ENCODE assay signal across 19 cellular contexts in the genomic region with DNA sequence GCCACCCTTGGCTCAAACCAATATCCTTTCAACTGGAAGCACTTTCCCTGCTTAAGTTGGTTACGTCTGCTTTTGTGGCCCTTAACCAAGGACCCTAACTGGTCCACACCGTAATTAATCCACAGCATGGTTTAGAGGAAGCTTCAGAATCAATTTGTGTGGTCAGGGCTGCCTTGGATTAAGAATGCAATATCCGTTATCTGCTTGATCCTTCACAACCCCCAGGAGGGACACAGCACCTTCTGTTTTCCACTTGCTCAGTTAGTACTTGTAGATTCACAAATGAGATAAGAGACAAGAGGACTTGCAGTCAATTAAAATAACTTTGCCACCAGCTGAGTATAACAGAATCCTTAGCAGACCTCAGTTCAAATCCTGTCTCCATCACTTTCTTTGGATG. TPM values are rescaled to one million over a fixed set of nuclear protein-coding genes. Genes with fewer than 3 reads are reported as not detected.
DNase-seq lines count a peak whose midpoint lies in the region; ATAC-seq, FAIRE-seq and TF ChIP-seq lines count a peak whose summit lies in the region.
"Had no signal": no experiment of that assay in that cellular context is flagged by ENCODE, and none has a peak within 500 bp of the region (broad histone marks: within the 10 kb centered on the region; RNA-seq: fewer than 3 reads in every experiment).

No MANE protein-coding gene starts in this region.

- no peak overlapping the region for H3K56ac ChIP-seq in H1 (replicated peaks; ENCODE audit: insufficient read length, low read depth, low read length)

- no peak overlapping the region for H3K9ac ChIP-seq in H1 (replicated peaks in 1 of 4; ENCODE audit: extremely low read depth in 1 of 4, low read depth in 3 of 4, low read length in 3 of 4)

- CTCF ChIA-PET in H1 (lab: Charles Lee; ENCODE audit: partially characterized antibody) = interaction anchor here (0.8 to 4.9 kb wide), 3 partner anchors 8 to 427 kb away, joined by 3 to 27 read pairs (median 3); no protein-coding TSS in a partner anchor

- H3K23me2 ChIP-seq in H1 (ENCODE audit: low read depth, low read length) = no peaks in the 10 kb centered on the region

- ATAC-seq in GM18907 (IDR thresholded peaks at IDR 0.05; ENCODE audit: unreplicated experiment) = no peak
- ATAC-seq: CD8-positive, alpha-beta T cell; GM12878; GM23338 had no signal

- no peak overlapping the region for H3K23ac ChIP-seq in H1 (ENCODE audit: insufficient read length)

- TF ChIP-seq RAD21 in H1 (IDR thresholded peaks at IDR 0.05 in 1 of 2, conservative IDR thresholded peaks at IDR 0.05 in 1 of 2; ENCODE audit: low read depth in 2 of 2, low read length in 2 of 2) = no peak

- H3K9me3 ChIP-seq in H1 (ENCODE audit: insufficient read depth in 2 of 2, low read depth in 1 of 2, low read length in 1 of 2) = 0 out of 4 replicates have a peak, but pooled peaks cover 0 to 2% of the 10 kb centered on the region in 2 experiments
- H3K9me3 ChIP-seq: Caco-2 had no signal

- H3K79me1 ChIP-seq in H1 (ENCODE audit: low read depth, low read length) = no peaks in the 10 kb centered on the region

- no peak overlapping the region for H3K4ac ChIP-seq in H1 (replicated peaks; ENCODE audit: insufficient read length, low read depth, low read length)

- H3K14ac ChIP-seq in H1 (ENCODE audit: insufficient read length) = no peak overlapping the region

- no peak overlapping the region for H2BK20ac ChIP-seq in H1 (ENCODE audit: low read length)

- no peak overlapping the region for H2BK120ac ChIP-seq in H1 (replicated peaks; ENCODE audit: low read depth, low read length)

- no peak overlapping the region for H2AK5ac ChIP-seq in H1 (ENCODE audit: low read depth, low read length)

- no peak overlapping the region for H3K4me2 ChIP-seq in H1 (ENCODE audit: insufficient read depth in 1 of 2, low read depth in 2 of 2, low read length in 2 of 2)
- H3K4me2 ChIP-seq: GM23338 had no signal

- H3K36me3 ChIP-seq in H1 (ENCODE audit: control insufficient read depth in 2 of 4, insufficient read depth in 4 of 4, low read length in 3 of 4) = no peaks in the 10 kb centered on the region
- H3K36me3 ChIP-seq: HAP-1 had no signal

- TF ChIP-seq EP300 in H1 (IDR thresholded peaks at IDR 0.05; ENCODE audit: borderline replicate concordance in 1 of 2, low read depth in 2 of 2, low read length in 2 of 2) = no peak

- no peak overlapping the region for H3K18ac ChIP-seq in H1 (ENCODE audit: extremely low read depth, low read length)

- no peaks in the 10 kb centered on the region for H4K20me1 ChIP-seq in H1 (replicated peaks in 1 of 2; ENCODE audit: control insufficient read depth in 1 of 2, insufficient read depth in 2 of 2, low read length in 2 of 2)

- no peak overlapping the region for H2BK15ac ChIP-seq in H1 (ENCODE audit: low read length)

- 88% methylated on average over 3 of the region's 3 CpGs; no CpG with 5 or more reads in 1 of the 2 experiments for WGBS in H1 (ENCODE audit: extremely low coverage in 1 of 2, insufficient coverage in 1 of 2, insufficient read length in 1 of 2, insufficient replicate concordance in 2 of 2, low coverage in 1 of 2, low lambda C conversion rate in 2 of 2, missing lambda C conversion rate in 1 of 2), 2 experiments

- H3K4me3 ChIP-seq in H1 (ENCODE audit: extremely low read depth in 1 of 4, insufficient read depth in 2 of 4, low read depth in 3 of 4, low read length in 4 of 4) = no peak overlapping the region
- H3K4me3 ChIP-seq: GM12878, GM23338, HAP-1 had no signal

- H4K8ac ChIP-seq in H1 (ENCODE audit: extremely low read depth, insufficient read depth, low read length) = peak overlapping the region; percentile 38; the same call in 1 of the 2 replicates

- peaks cover 0 to 6% (median 1%) of the 10 kb centered on the region in 4 experiments; a peak in 4 of 7 replicates for H3K27me3 ChIP-seq in H1 (replicated peaks in 1 of 4; ENCODE audit: control insufficient read depth in 3 of 4, extremely low read depth in 1 of 4, insufficient read depth in 3 of 4, low read length in 3 of 4)

- H2BK12ac ChIP-seq in H1 (ENCODE audit: low read depth, low read length) = no peak overlapping the region

- DNase-seq in D721Med (ENCODE audit: insufficient read length, low spot score) (peak; percentile 55), NCI-H82 (lab: John Stamatoyannopoulos, UW) (peak; percentile 82), H1 (ENCODE audit: low read depth in 1 of 2, low spot score in 2 of 2) (no peak), occipital lobe (lab: John Stamatoyannopoulos, UW) (no peak), HUDEP-2 (lab: John Stamatoyannopoulos, UW; ENCODE audit: unreplicated experiment in 76 of 76) (no peak)
- DNase-seq: Caco-2; CD4-positive, CD25-positive, alpha-beta regulatory T cell; CD8-positive, alpha-beta T cell; DMS 273 treated with DMSO at 0.1 percent for 48 hours; DMS79; EL; GDM1; HFFc6 had no signal

- no peak overlapping the region for H2AFZ ChIP-seq in H1 (ENCODE audit: low read length)
- H2AFZ ChIP-seq: GM23338 had no signal

- no peak for FAIRE-seq in D721Med (lab: Jason Lieb, UNC)
- no peak for FAIRE-seq in H1 (lab: Jason Lieb, UNC)
- FAIRE-seq: GM12878, H54 had no signal

- TF ChIP-seq POLR2A in H1 (IDR thresholded peaks at IDR 0.05; ENCODE audit: control extremely low read depth in 1 of 2, low read depth in 2 of 2, low read length in 2 of 2) = no peak

- POLR2A ChIA-PET in H1 (lab: Charles Lee; ENCODE audit: partially characterized antibody) = no interaction called here

- TF ChIP-seq CTCF in D721Med (IDR thresholded peaks at IDR 0.05; ENCODE audit: insufficient read depth, missing control alignments) (no peak), H1 (IDR thresholded peaks at IDR 0.05; ENCODE audit: control extremely low read depth in 1 of 3, insufficient read depth in 1 of 3, low read depth in 1 of 3, low read length in 3 of 3) (no peak)

- no peak overlapping the region for H4K91ac ChIP-seq in H1 (replicated peaks; ENCODE audit: insufficient read length, low read length)

- H2BK5ac ChIP-seq in H1 (ENCODE audit: low read depth, low read length) = no peak overlapping the region

- no peak overlapping the region for H4K5ac ChIP-seq in H1 (ENCODE audit: insufficient read length, low read depth, low read length)

- H3K79me2 ChIP-seq in H1 (ENCODE audit: control insufficient read depth in 1 of 2, insufficient read depth in 2 of 2, low read length in 2 of 2) = no peaks in the 10 kb centered on the region

- H3K4me1 ChIP-seq in H1 (replicated peaks in 1 of 4; ENCODE audit: control insufficient read depth in 3 of 4, insufficient read depth in 4 of 4, low read length in 3 of 4) = peaks cover 0 to 4% (median 1%) of the 10 kb centered on the region in 4 experiments; a peak in 2 of 7 replicates
- H3K4me1 ChIP-seq: HAP-1 had no signal

- no peak overlapping the region for H3K27ac ChIP-seq in H1 (ENCODE audit: low read depth, low read length)
- H3K27ac ChIP-seq: C4-2B had no signal

TF ChIP-seq in H1, 55 proteins besides CTCF, POLR2A, EP300 and RAD21:
- TF ChIP-seq SIN3A (conservative IDR thresholded peaks at IDR 0.05 in 1 of 2, IDR thresholded peaks at IDR 0.05 in 1 of 2; ENCODE audit: low read depth in 1 of 2, low read length in 2 of 2) (no peak), POLR2AphosphoS5 (IDR thresholded peaks at IDR 0.05; ENCODE audit: low read depth, low read length) (no peak), BCL11A (IDR thresholded peaks at IDR 0.05; ENCODE audit: low read depth in 2 of 2, low read length in 2 of 2) (no peak), TCF12 (IDR thresholded peaks at IDR 0.05; ENCODE audit: low read depth, low read length) (no peak), GABPA (IDR thresholded peaks at IDR 0.05; ENCODE audit: borderline replicate concordance, insufficient read depth, low read length) (no peak), KDM5A (IDR thresholded peaks at IDR 0.05; ENCODE audit: low read length) (no peak), CHD1 (IDR thresholded peaks at IDR 0.05; ENCODE audit: low read depth, low read length) (no peak), TEAD4 (IDR thresholded peaks at IDR 0.05; ENCODE audit: low read depth, low read length) (no peak), SIRT6 (IDR thresholded peaks at IDR 0.05; ENCODE audit: low read length) (no peak), NRF1 (IDR thresholded peaks at IDR 0.05; ENCODE audit: low read depth, low read length) (no peak), EGR1 (IDR thresholded peaks at IDR 0.05; ENCODE audit: borderline replicate concordance, low read depth, low read length) (no peak), ASH2L (IDR thresholded peaks at IDR 0.05; ENCODE audit: low read length) (no peak)

RNA-seq across cellular contexts. Expression of a gene that starts 56.9 kb away (rescaled TPM):
- total RNA-seq in H1 (2021; fragmentation: NEBNext Ultra II Directional; extraction: Animal tissue kit (Norgen Biotek cat#: 25700)) = 66.4 and 68.1 TPM in 2 replicates
- polyA plus RNA-seq in H1 (2011; rRNA removed) = 63.2 and 74.6 TPM in 2 replicates
- polyA plus RNA-seq in H1 (2011; cell fraction: cytosol; rRNA removed) = 70.8 TPM
- 254 TPM for polyA plus RNA-seq in H1 (2011; cell fraction: nucleus; rRNA removed)
- polyA plus RNA-seq in H1 (2012, experiment 1 of 2) = 37.5 to 52.4 TPM (median 44.7 TPM) in 4 replicates
- 7.8 TPM for polyA plus RNA-seq in H1 (2012, experiment 2 of 2)
- 62.6 TPM for polyA plus RNA-seq in H1 (2013, experiment 1 of 2)
- polyA plus RNA-seq in H1 (2013, experiment 2 of 2) = 67.6 TPM
- polyA minus RNA-seq in H1 (2011; rRNA and poly(A)+ RNA removed) = 214 and 223 TPM in 2 replicates
- 69.7 TPM for polyA minus RNA-seq in H1 (2011; cell fraction: cytosol; rRNA and poly(A)+ RNA removed)
- polyA minus RNA-seq in H1 (2011; cell fraction: nucleus; rRNA and poly(A)+ RNA removed) = 139 TPM
- total RNA-seq in occipital lobe = 86.6 TPM

Comparison
In these comparisons a context has a peak if more than half of its experiments do, and no peak if none do; other contexts are left out.
1. DNase-seq: peak in D721Med (single experiment) and NCI-H82 (single experiment); none in H1 (0 of 2), occipital lobe (single experiment) and HUDEP-2 (0 of 76).